8 cellular contexts compared by ENCODE assay signal in the genomic region with DNA sequence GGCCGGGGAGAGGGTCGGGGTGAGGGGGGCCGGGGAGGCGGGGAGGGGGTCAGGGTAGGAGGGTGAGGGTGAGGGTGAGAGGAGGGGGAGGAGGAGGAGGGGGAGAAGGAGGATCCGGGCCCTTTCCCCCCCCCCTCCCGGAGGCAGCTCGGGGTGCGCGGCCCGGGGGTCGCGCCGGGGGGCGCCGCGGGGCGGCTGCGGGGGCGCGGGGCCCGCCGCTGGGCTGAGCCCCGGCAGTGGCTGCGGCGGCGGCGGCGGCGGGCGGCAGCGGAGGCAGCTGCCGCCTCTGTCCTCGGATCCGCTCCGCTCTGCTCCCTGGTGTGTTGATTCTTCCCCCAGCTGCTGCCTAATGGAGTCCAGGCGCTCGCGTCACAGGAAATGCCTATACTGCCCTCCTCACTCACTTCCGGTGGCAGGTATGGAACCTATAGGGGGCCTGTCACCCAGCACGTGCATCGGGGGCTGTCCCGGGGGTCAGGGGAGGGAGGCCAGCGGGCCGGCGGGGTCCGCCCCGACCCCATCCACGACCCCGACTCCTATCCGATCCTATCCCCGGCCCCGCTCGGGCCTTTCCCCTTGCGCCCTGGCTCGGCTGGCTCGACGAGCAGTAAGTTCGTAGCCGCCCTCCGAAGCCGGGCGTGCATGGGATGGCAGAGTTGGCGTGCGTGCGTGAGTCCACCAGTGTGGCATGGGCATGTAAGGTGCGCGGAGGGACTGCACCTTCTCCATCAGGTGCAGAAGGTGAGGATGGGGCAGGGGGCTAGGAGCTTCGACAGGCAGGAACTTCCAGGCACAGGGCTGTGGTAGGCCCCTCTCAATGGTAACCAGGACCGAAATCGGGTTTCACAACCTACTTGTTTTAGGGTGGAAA.
DNase-seq lines count a peak whose midpoint lies in the region; ATAC-seq and TF ChIP-seq lines count a peak whose summit lies in the region.

WDR26 (minus strand) TSS at position 351 of the 871 bp plus-strand sequence.

- H2AFZ ChIP-seq in OCI-LY3 (ENCODE audit: low read depth, low read length) = peak within 1 kb of the TSS; percentile 82

- peak; percentile 87 for ATAC-seq in GM21390 (IDR thresholded peaks at IDR 0.05; ENCODE audit: unreplicated experiment)

- no peaks in the 10 kb centered on the region for H3K9me3 ChIP-seq in OCI-LY3 (ENCODE audit: insufficient read depth, low read length)

- TF ChIP-seq CTCF in OCI-LY3 (IDR thresholded peaks at IDR 0.05; ENCODE audit: low read depth, low read length) = no peak

- H4K20me1 ChIP-seq in OCI-LY3 (ENCODE audit: insufficient read depth, low read length) = peaks cover 30% of the 10 kb centered on the region

- H3K4me2 ChIP-seq in OCI-LY3 (ENCODE audit: low read length) = peak within 1 kb of the TSS; percentile 99

- H3K79me2 ChIP-seq in OCI-LY3 (ENCODE audit: low read length) = peaks cover 86% of the 10 kb centered on the region

- peak within 1 kb of the TSS; percentile 83 for H3K9ac ChIP-seq in OCI-LY3 (ENCODE audit: low read length)

- H3K27me3 ChIP-seq in OCI-LY3 (ENCODE audit: low read depth, low read length) = no peaks in the 10 kb centered on the region

- peak; percentile 94 for DNase-seq in DMS 273 (lab: John Stamatoyannopoulos, UW; ENCODE audit: unreplicated experiment)
- peak in 72 of 76 experiments; percentile 13 to 85 (median 68) for DNase-seq in HUDEP-2 (lab: John Stamatoyannopoulos, UW; ENCODE audit: unreplicated experiment in 76 of 76)
- peak; percentile 87 for DNase-seq in activated CD8-positive, alpha-beta memory T cell treated with anti-CD3 and anti-CD28 coated beads, Interleukin-2, amount 50 U/mL, for 48 hours
- peak; percentile 58 for DNase-seq in epidermal melanocyte (ENCODE audit: insufficient read length, low spot score)
- peak; percentile 66 for DNase-seq in middle frontal gyrus (ENCODE audit: extremely low spot score, low spot score)
- DNase-seq in stimulated activated CD8-positive, alpha-beta memory T cell treated with anti-CD3 and anti-CD28 coated beads, Interleukin-2, amount 100 ng/mL, for 48 hours (ENCODE audit: low read depth in 2 of 2) = peak; percentile 73 to 75

- peaks cover 47% of the 10 kb centered on the region for H3K4me1 ChIP-seq in OCI-LY3 (ENCODE audit: low read length)

- H3K27ac ChIP-seq in OCI-LY3 (ENCODE audit: low read length) = peak within 1 kb of the TSS; percentile 54

- H3K4me3 ChIP-seq in OCI-LY3 (ENCODE audit: low read length) = peak within 1 kb of the TSS; percentile 79

- peaks cover 21% of the 10 kb centered on the region for H3K36me3 ChIP-seq in OCI-LY3 (replicated peaks; ENCODE audit: low read depth, low read length)

Comparison
In these comparisons a context has a peak if more than half of its experiments do, and no peak if none do; other contexts are left out.
1. Peak in every context shown above with its lines: DNase-seq, ATAC-seq, H3K4me3 ChIP-seq and H3K27ac ChIP-seq.